Comparison of ENCODE assay signal across 22 cellular contexts in the genomic region with DNA sequence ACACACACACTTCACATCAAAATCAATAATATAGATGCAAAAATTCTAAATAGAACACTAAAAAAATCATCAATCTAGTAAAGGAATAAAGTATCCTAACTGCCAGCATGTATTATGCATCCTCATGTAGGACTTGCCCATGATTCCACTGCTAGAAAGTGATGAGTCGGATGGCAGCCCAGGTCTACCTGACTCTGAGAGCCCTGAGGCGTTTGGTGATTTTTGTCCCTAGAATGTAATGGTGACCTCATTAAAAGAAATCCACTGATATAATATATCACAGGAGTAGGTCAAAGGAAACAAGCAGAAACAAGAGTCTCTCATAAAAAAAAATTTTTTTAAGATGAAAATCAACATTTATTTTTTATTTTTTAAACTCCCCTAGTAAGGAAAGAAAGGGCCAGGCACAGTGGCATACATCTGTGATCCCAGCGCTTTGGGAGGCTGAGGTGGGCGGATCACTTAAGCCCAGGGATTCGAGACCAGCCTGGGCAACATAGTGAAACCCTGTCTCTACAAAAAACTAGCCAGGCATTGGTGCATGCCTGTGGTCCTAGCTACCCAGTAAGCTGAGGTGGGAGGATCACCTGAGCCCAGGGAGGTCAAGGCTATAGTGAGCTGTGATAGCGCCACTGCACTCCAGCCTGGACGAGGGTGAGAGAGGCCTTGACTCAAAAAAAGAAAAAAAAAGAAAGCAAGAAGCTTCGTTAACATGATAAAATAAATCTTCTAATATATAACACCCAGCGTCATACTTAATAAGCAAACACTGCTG. TPM values are rescaled to one million over a fixed set of nuclear protein-coding genes. Genes with fewer than 3 reads are reported as not detected.
"Had no signal": no experiment of that assay in that cellular context is flagged by ENCODE, and none has a peak within 500 bp of the region (broad histone marks: within the 10 kb centered on the region; RNA-seq: fewer than 3 reads in every experiment).

No MANE protein-coding gene starts in this region.

- H3K27me3 Mint-ChIP-seq: activated naive CD8-positive, alpha-beta T cell treated with anti-CD3 and anti-CD28 coated beads, Interleukin-2, amount 50 U/mL, for 24 hours; naive B cell; T-cell had no signal

- H3K9me3 Mint-ChIP-seq: activated naive CD8-positive, alpha-beta T cell treated with anti-CD3 and anti-CD28 coated beads, Interleukin-2, amount 50 U/mL, for 24 hours; activated T-helper 1 cell treated with anti-CD3 and anti-CD28 coated beads, Interleukin-12 subunit alpha, Interleukin-12 subunit beta, Interleukin-2, Interleukin-4 antibody, amounts not matched to agents 30 ng/mL and 10 ng/mL and 1 ng/mL, durations not matched to agents 14 hours and 24 hours and 36 hours; naive B cell; T-cell; T-helper 2 cell treated with Interferon-gamma antibody and Interleukin-4, amounts not matched to agents 5 μg/mL and 100 μg/mL, for 36 hours had no signal

- ATAC-seq: activated CD8-positive, alpha-beta T cell treated with anti-CD3 and anti-CD28 coated beads, Interleukin-2, amount 10 ng/mL, durations not matched to agents 7 days and 5 days; activated naive CD8-positive, alpha-beta T cell treated with anti-CD3 and anti-CD28 coated beads, Interleukin-2, amount 50 U/mL, for 24 hours; heart left ventricle; mucosa of descending colon; stimulated activated naive CD8-positive, alpha-beta T cell treated with anti-CD3 and anti-CD28 coated beads, Interleukin-15, Interleukin-2, amounts not matched to agents 100 U/mL and 50 U/mL, for 24 hours; T-cell had no signal

- H3K4me3 Mint-ChIP-seq: activated CD8-positive, alpha-beta T cell treated with anti-CD3 and anti-CD28 coated beads, Interleukin-2, amount 10 ng/mL, durations not matched to agents 7 days and 5 days; activated naive CD8-positive, alpha-beta T cell treated with anti-CD3 and anti-CD28 coated beads, Interleukin-2, amount 50 U/mL, for 24 hours; activated T-helper 1 cell treated with anti-CD3 and anti-CD28 coated beads, Interleukin-12 subunit alpha, Interleukin-12 subunit beta, Interleukin-2, Interleukin-4 antibody, amounts not matched to agents 30 ng/mL and 10 ng/mL and 1 ng/mL, durations not matched to agents 14 hours and 24 hours and 36 hours; T-cell; T-helper 2 cell treated with Interferon-gamma antibody and Interleukin-4, amounts not matched to agents 5 μg/mL and 100 μg/mL, for 36 hours had no signal

- H3K27ac Mint-ChIP-seq: activated CD8-positive, alpha-beta T cell treated with anti-CD3 and anti-CD28 coated beads, Interleukin-2, amount 10 ng/mL, durations not matched to agents 7 days and 5 days; activated naive CD8-positive, alpha-beta T cell treated with anti-CD3 and anti-CD28 coated beads, Interleukin-2, amount 50 U/mL, for 24 hours; T-cell; T-helper 2 cell treated with Interferon-gamma antibody and Interleukin-4, amounts not matched to agents 5 μg/mL and 100 μg/mL, for 36 hours had no signal

- H3K27ac ChIP-seq: spleen, thyroid gland, WERI-Rb-1 had no signal

- H3K27me3 ChIP-seq: esophagus squamous epithelium, heart left ventricle, spleen, thyroid gland had no signal

- H3K4me1 Mint-ChIP-seq: activated naive CD8-positive, alpha-beta T cell treated with anti-CD3 and anti-CD28 coated beads, Interleukin-2, amount 50 U/mL, for 24 hours; T-cell had no signal

- DNase-seq: activated CD4-positive, alpha-beta T cell treated with anti-CD3 and anti-CD28 coated beads for 1 hour; activated CD4-positive, alpha-beta T cell treated with anti-CD3 and anti-CD28 coated beads, Interleukin-2, amount 50 U/mL, for 1 hour; activated CD8-positive, alpha-beta T cell treated with anti-CD3 and anti-CD28 coated beads, Interleukin-2, amount 10 ng/mL, durations not matched to agents 7 days and 5 days; activated gamma-delta T cell; activated naive CD4-positive, alpha-beta T cell treated with anti-CD3 and anti-CD28 coated beads, Interleukin-2, amount 50 U/mL, for 16 hours; activated naive CD8-positive, alpha-beta T cell treated with anti-CD3 and anti-CD28 coated beads, Interleukin-2, amount 50 U/mL, for 24 hours; dermis blood vessel endothelial cell; effector CD8-positive, alpha-beta T cell; esophagus squamous epithelium; heart left ventricle; mesendoderm; mucosa of descending colon; naive B cell; occipital lobe; spleen; stimulated activated CD4-positive, alpha-beta T cell treated with anti-CD3 and anti-CD28 coated beads, Interleukin-4, amount 100 ng/mL, for 24 hours; stimulated activated naive CD8-positive, alpha-beta T cell treated with anti-CD3 and anti-CD28 coated beads, Interleukin-15, Interleukin-2, amounts not matched to agents 100 U/mL and 50 U/mL, for 24 hours; T-cell; thyroid gland; WERI-Rb-1 had no signal

- H3K9me3 ChIP-seq: esophagus squamous epithelium, heart left ventricle, mucosa of descending colon, spleen, thyroid gland had no signal

- H3K4me3 ChIP-seq: esophagus squamous epithelium, heart left ventricle, mucosa of descending colon, spleen, thyroid gland had no signal

- H3K4me1 ChIP-seq: spleen, thyroid gland had no signal

RNA-seq across cellular contexts. Expression of a gene that starts 24.4 kb away (rescaled TPM):
- total RNA-seq: dermis blood vessel endothelial cell had no signal
